17 cellular contexts compared by ENCODE assay signal in the genomic region with DNA sequence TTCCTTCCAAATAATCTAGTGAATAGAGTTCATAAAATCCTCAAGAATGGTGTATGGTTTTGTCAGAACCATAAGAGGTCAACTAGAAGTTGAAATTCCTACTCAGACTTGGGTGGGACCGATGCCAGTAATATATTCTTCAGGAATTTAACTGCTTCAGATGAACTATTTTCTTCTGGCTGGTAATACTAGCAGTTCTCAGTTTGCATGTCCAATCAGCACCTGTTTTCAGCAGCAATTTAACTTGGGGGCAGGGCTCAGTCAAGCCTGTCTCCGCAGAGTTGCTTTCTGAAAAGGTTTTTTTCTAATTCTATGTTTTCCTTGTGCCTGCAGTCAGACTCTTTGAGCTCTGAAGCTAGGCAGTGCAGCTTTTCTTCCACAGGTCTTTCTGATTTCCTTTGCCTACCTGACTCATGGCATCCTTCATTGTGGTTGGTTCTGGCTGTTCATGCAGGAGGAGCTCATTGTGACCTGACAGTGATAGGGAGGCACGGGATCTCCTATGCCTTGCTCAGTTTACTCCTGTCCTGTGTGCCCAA. TPM values are rescaled to one million over a fixed set of nuclear protein-coding genes. Genes with fewer than 3 reads are reported as not detected.
DNase-seq lines count a peak whose midpoint lies in the region; ATAC-seq and TF ChIP-seq lines count a peak whose summit lies in the region.
"Had no signal": no experiment of that assay in that cellular context is flagged by ENCODE, and none has a peak within 500 bp of the region (broad histone marks: within the 10 kb centered on the region; RNA-seq: fewer than 3 reads in every experiment).

No MANE protein-coding gene starts in this region.

- intact Hi-C loops in ascending aorta (cut with DNase I) = no loop called here
- intact Hi-C loops in CD4-positive, alpha-beta T cell (cut with DNase I, micrococcal nuclease) = no loop called here

- ATAC-seq in omental fat pad (ENCODE audit: low FRiP score) (peak; percentile 64), GM18517 (IDR thresholded peaks at IDR 0.05; ENCODE audit: unreplicated experiment) (no peak)
- ATAC-seq in CD4-positive, alpha-beta T cell (ENCODE audit: poor library complexity) = no peak
- ATAC-seq: body of pancreas, esophagus mucosa, heart right ventricle had no signal

- H3K9me3 Mint-ChIP-seq in CD4-positive, alpha-beta T cell = no peaks in the 10 kb centered on the region
- H3K9me3 Mint-ChIP-seq: activated CD4-positive, alpha-beta T cell treated with anti-CD3 and anti-CD28 coated beads, Interleukin-2, amount 10 ng/mL, durations not matched to agents 7 days and 5 days; IgD-negative memory B cell had no signal

- no peak overlapping the region for H3K4me3 ChIP-seq in fibroblast of pulmonary artery (replicated peaks; ENCODE audit: low read depth, low read length)
- H3K4me3 ChIP-seq in ascending aorta = no peak overlapping the region
- H3K4me3 ChIP-seq: body of pancreas, dorsolateral prefrontal cortex, heart right ventricle, vagina had no signal

- no peak overlapping the region for H3K27ac ChIP-seq in ascending aorta
- H3K27ac ChIP-seq in CD4-positive, alpha-beta T cell (ENCODE audit: low read depth, low read length) = no peak overlapping the region
- H3K27ac ChIP-seq: body of pancreas, dorsolateral prefrontal cortex, heart right ventricle, vagina had no signal

- no peaks in the 10 kb centered on the region for H3K36me3 Mint-ChIP-seq in CD4-positive, alpha-beta T cell (ENCODE audit: low read depth)
- H3K36me3 Mint-ChIP-seq: IgD-negative memory B cell had no signal

- peaks cover 12% of the 10 kb centered on the region for H3K27me3 Mint-ChIP-seq in CD4-positive, alpha-beta T cell

- no peaks in the 10 kb centered on the region for H3K4me1 ChIP-seq in ascending aorta
- H3K4me1 ChIP-seq: body of pancreas, heart right ventricle, vagina had no signal

- DNase-seq in ELF-1 (ENCODE audit: low read depth, low spot score) (peak; percentile 37), M059J (ENCODE audit: low read depth) (peak; percentile 46), fibroblast of pulmonary artery (ENCODE audit: low read depth) (peak; percentile 20), omental fat pad (ENCODE audit: low spot score) (no peak), ascending aorta (ENCODE audit: low spot score in 2 of 2) (no peak), erythroblast (lab: John Stamatoyannopoulos, UW) (no peak)
- no peak for DNase-seq in CD4-positive, alpha-beta T cell
- DNase-seq: activated CD4-positive, alpha-beta T cell treated with anti-CD3 and anti-CD28 coated beads, Interleukin-2, amount 10 ng/mL, durations not matched to agents 7 days and 5 days; activated naive CD4-positive, alpha-beta T cell treated with Interleukin-2 at 50 U/mL for 16 hours; body of pancreas; dorsolateral prefrontal cortex; EL; heart right ventricle had no signal

- TF ChIP-seq POLR2A in erythroblast (IDR thresholded peaks at IDR 0.05; ENCODE audit: low read length) = no peak

- no peaks in the 10 kb centered on the region for H3K4me1 Mint-ChIP-seq in CD4-positive, alpha-beta T cell (ENCODE audit: low read depth)
- H3K4me1 Mint-ChIP-seq: activated CD4-positive, alpha-beta T cell treated with anti-CD3 and anti-CD28 coated beads, Interleukin-2, amount 10 ng/mL, durations not matched to agents 7 days and 5 days had no signal

- no peaks in the 10 kb centered on the region for H3K36me3 ChIP-seq in ascending aorta
- H3K36me3 ChIP-seq: heart right ventricle, vagina had no signal

- POLR2A ChIA-PET in CD4-positive, alpha-beta T cell (lab: Charles Lee) = no interaction called here

- H3K4me3 Mint-ChIP-seq in CD4-positive, alpha-beta T cell = no peak overlapping the region
- H3K4me3 Mint-ChIP-seq: activated CD4-positive, alpha-beta T cell treated with anti-CD3 and anti-CD28 coated beads, Interleukin-2, amount 10 ng/mL, durations not matched to agents 7 days and 5 days; IgD-negative memory B cell had no signal

- H3K9me3 ChIP-seq in ascending aorta = no peaks in the 10 kb centered on the region
- no peaks in the 10 kb centered on the region for H3K9me3 ChIP-seq in CD4-positive, alpha-beta T cell (ENCODE audit: control insufficient read depth, low read length)
- H3K9me3 ChIP-seq: body of pancreas, vagina had no signal

- no peak overlapping the region for H3K27ac Mint-ChIP-seq in CD4-positive, alpha-beta T cell
- H3K27ac Mint-ChIP-seq: activated CD4-positive, alpha-beta T cell treated with anti-CD3 and anti-CD28 coated beads, Interleukin-2, amount 10 ng/mL, durations not matched to agents 7 days and 5 days; IgD-negative memory B cell had no signal

- no peak for TF ChIP-seq CTCF in fibroblast of pulmonary artery (IDR thresholded peaks at IDR 0.05; ENCODE audit: low read length, missing control alignments)
- no peak for TF ChIP-seq CTCF in omental fat pad (IDR thresholded peaks at IDR 0.05)
- TF ChIP-seq CTCF in ascending aorta (IDR thresholded peaks at IDR 0.05) = no peak
- TF ChIP-seq CTCF in CD4-positive, alpha-beta T cell (IDR thresholded peaks at IDR 0.05) = no peak

- CTCF ChIA-PET in CD4-positive, alpha-beta T cell (lab: Charles Lee) = no interaction called here

- H3K27me3 ChIP-seq in ascending aorta = no peaks in the 10 kb centered on the region
- H3K27me3 ChIP-seq in CD4-positive, alpha-beta T cell (ENCODE audit: control insufficient read depth, insufficient read depth, low read length) = no peaks in the 10 kb centered on the region
- H3K27me3 ChIP-seq: body of pancreas, vagina had no signal

RNA-seq across cellular contexts. Expression of gene FMR1, which starts 17.3 kb away (rescaled TPM):
- total RNA-seq in M059J (2014; rRNA removed; shearing (Covaris generic)) = 40.0 and 60.7 TPM in 2 replicates
- total RNA-seq in omental fat pad = 10 to 100 TPM; 25.9 to 44.5 (median 26.9) TPM
- 10.7 TPM for total RNA-seq in ascending aorta
- 10 to 100 TPM; 87.9 to 95.3 TPM for total RNA-seq in CD4-positive, alpha-beta T cell

Comparison
In these comparisons a context has a peak if more than half of its experiments do, and no peak if none do; other contexts are left out.
1. DNase-seq: peak in ELF-1 (single experiment), M059J (single experiment) and fibroblast of pulmonary artery (single experiment); none in omental fat pad (single experiment), ascending aorta (0 of 2), erythroblast (0 of 2) and CD4-positive, alpha-beta T cell (0 of 10).